35 cellular contexts compared by ENCODE assay signal in the genomic region with DNA sequence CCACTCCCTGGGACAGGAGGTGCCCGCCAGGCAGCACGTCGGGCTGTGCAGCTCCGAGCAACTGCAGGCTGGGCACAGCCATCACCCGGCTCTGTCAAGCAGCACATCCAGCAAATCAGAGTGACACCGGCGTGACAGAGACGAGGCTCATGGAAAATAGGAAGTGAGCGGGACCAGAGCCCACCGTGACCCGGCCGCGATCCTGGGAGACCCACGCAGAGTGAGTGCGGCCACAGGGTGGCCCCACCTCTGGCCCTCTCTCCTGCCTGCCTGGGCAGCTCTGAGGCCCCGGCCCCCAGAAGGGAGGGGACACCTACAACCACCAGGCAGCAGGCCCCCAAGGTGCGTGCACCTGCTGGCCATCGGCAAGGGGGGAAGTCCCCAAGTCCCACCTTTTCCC.
"Had no signal": no experiment of that assay in that cellular context is flagged by ENCODE, and none has a peak within 500 bp of the region (broad histone marks: within the 10 kb centered on the region; RNA-seq: fewer than 3 reads in every experiment).

No MANE protein-coding gene starts in this region.

- H3K9me3 ChIP-seq: adrenal gland, body of pancreas, Peyer's patch had no signal

- H3K4me3 Mint-ChIP-seq: activated CD4-positive, alpha-beta T cell treated with anti-CD3 and anti-CD28 coated beads, Interleukin-2, amount 10 ng/mL, durations not matched to agents 24 days and 14 days; activated CD8-positive, alpha-beta T cell treated with anti-CD3 and anti-CD28 coated beads for 36 hours; activated naive CD4-positive, alpha-beta T cell treated with anti-CD3 and anti-CD28 coated beads for 36 hours; activated T-cell treated with anti-CD3 and anti-CD28 coated beads, Interleukin-2, amount 50 U/mL, for 4 hours; activated T-helper 1 cell treated with anti-CD3 and anti-CD28 coated beads, Interleukin-12 subunit alpha, Interleukin-12 subunit beta, Interleukin-2, Interleukin-4 antibody, amounts not matched to agents 30 ng/mL and 10 ng/mL and 1 ng/mL, durations not matched to agents 14 hours and 24 hours and 36 hours had no signal

- H3K27ac ChIP-seq: adrenal gland, body of pancreas, Peyer's patch, WERI-Rb-1 had no signal

- H3K9me3 Mint-ChIP-seq: activated naive CD4-positive, alpha-beta T cell treated with anti-CD3 and anti-CD28 coated beads for 36 hours had no signal

- H3K4me3 ChIP-seq: adrenal gland, body of pancreas, Peyer's patch had no signal

- H3K27ac Mint-ChIP-seq: activated CD4-positive, alpha-beta T cell treated with anti-CD3 and anti-CD28 coated beads, Interleukin-2, amount 10 ng/mL, durations not matched to agents 24 days and 14 days; activated CD8-positive, alpha-beta T cell treated with anti-CD3 and anti-CD28 coated beads for 36 hours; activated naive CD4-positive, alpha-beta T cell treated with anti-CD3 and anti-CD28 coated beads for 36 hours; activated T-helper 1 cell treated with anti-CD3 and anti-CD28 coated beads, Interleukin-12 subunit alpha, Interleukin-12 subunit beta, Interleukin-2, Interleukin-4 antibody, amounts not matched to agents 30 ng/mL and 10 ng/mL and 1 ng/mL, durations not matched to agents 14 hours and 24 hours and 36 hours had no signal

- H3K27me3 Mint-ChIP-seq: activated CD8-positive, alpha-beta T cell treated with anti-CD3 and anti-CD28 coated beads for 36 hours had no signal

- FAIRE-seq: astrocyte, bronchial epithelial cell had no signal

- ATAC-seq: activated CD8-positive, alpha-beta T cell treated with anti-CD3 and anti-CD28 coated beads for 36 hours; activated naive CD4-positive, alpha-beta T cell treated with anti-CD3 and anti-CD28 coated beads, Interleukin-2, amount 50 U/mL, for 72 hours; activated T-cell treated with anti-CD3 and anti-CD28 coated beads, Interleukin-2, amount 50 U/mL, for 4 hours; body of pancreas; PC-3 had no signal

- H3K27me3 ChIP-seq: adrenal gland, body of pancreas, Peyer's patch had no signal

- DNase-seq: activated CD4-positive, alpha-beta T cell treated with anti-CD3 and anti-CD28 coated beads, Interleukin-2, amount 10 ng/mL, durations not matched to agents 24 days and 14 days; activated CD4-positive, alpha-beta T cell treated with anti-CD3 and anti-CD28 coated beads, Interleukin-2, amount 50 U/mL, for 4 hours; activated CD8-positive, alpha-beta T cell treated with anti-CD3 and anti-CD28 coated beads for 36 hours; activated gamma-delta T cell treated with Interleukin-2 at 50 U/mL for 16 hours; activated naive CD4-positive, alpha-beta T cell treated with anti-CD3 and anti-CD28 coated beads for 36 hours; activated T-cell treated with anti-CD3 and anti-CD28 coated beads for 4 hours; activated T-cell treated with anti-CD3 and anti-CD28 coated beads, Interleukin-2, amount 50 U/mL, for 4 hours; adrenal gland; central memory CD4-positive, alpha-beta T cell; Kasumi-1; KG1; MM.1S; MV-4-11; NCI-H1092; NCI-H1436 treated with DMSO at 0.1 percent for 48 hours; NCI-H1694 treated with DMSO at 0.1 percent for 48 hours; NCI-H2029; NCI-H345; NCI-H526; NCI-H748 treated with DMSO at 0.1 percent for 48 hours; NK-92 treated with Interleukin-12 subunit alpha and Interleukin-12 subunit beta, amount 100 ng/mL, for 24 hours; PC-3; RPMI8226; SIG-M5; SW 1271; T-helper 1 cell; T-helper 2 cell; T-helper 9 cell; WERI-Rb-1 had no signal

- H3K4me1 ChIP-seq: Peyer's patch had no signal
